22 cellular contexts compared by ENCODE assay signal in the genomic region with DNA sequence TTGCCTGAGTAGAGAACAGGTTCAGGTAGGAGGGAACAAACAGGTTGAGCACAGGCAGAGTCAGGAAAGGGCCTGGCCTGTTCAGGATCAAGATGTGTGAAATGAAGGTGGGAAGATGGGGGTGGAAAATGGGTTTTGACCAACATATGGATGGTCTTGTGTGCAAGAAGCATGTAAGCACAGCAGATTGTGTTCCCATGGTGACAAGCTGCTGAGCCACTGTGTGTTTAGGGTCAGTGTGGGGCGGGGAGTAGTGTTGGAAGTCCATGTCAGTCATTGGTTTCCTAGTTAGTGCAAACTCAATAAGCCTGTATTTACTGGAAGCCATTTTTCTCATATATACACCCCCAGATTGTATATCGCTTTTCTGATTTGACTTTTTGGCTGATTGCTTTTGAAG.
DNase-seq lines count a peak whose midpoint lies in the region; ATAC-seq, FAIRE-seq and TF ChIP-seq lines count a peak whose summit lies in the region.
"Had no signal": no experiment of that assay in that cellular context is flagged by ENCODE, and none has a peak within 500 bp of the region (broad histone marks: within the 10 kb centered on the region; RNA-seq: fewer than 3 reads in every experiment).

No MANE protein-coding gene starts in this region.

- H3K9me3 ChIP-seq in HepG2 (ENCODE audit: low read length): no peaks in the 10 kb centered on the region
- H3K9me3 ChIP-seq in right lobe of liver: no peaks in the 10 kb centered on the region
- H3K9me3 ChIP-seq: BLaER1, HAP-1 had no signal

- H3K4me3 ChIP-seq in HepG2 (replicated peaks in 1 of 3; ENCODE audit: insufficient read depth in 1 of 3, low read depth in 2 of 3, low read length in 3 of 3): no peak overlapping the region
- H3K4me3 ChIP-seq in right lobe of liver: no peak overlapping the region
- H3K4me3 ChIP-seq: BLaER1, GM23338, HAP-1 had no signal

- H3K27me3 Mint-ChIP-seq in brain: no peaks in the 10 kb centered on the region
- H3K27me3 Mint-ChIP-seq: CD4-positive, CD25-positive, alpha-beta regulatory T cell; IgD-negative memory B cell; T-cell had no signal

- peak overlapping the region in 4 of 5 experiments; percentile 33 to 84 (median 54) for H3K27ac Mint-ChIP-seq in brain
- H3K27ac Mint-ChIP-seq: GM23338, HFFc6, IgD-negative memory B cell, T-cell had no signal

- no peak for FAIRE-seq in HepG2 (lab: Jason Lieb, UNC)

- TF ChIP-seq RAD21 in HepG2 (CRISPR knock-in tag; IDR thresholded peaks at IDR 0.05): no peak

- H3K4me1 ChIP-seq in HepG2 (ENCODE audit: insufficient read depth, low read length) (0 out of 2 replicates have a peak, but pooled peaks cover under 1% of the 10 kb centered on the region), right lobe of liver (no peaks in the 10 kb centered on the region)
- H3K4me1 ChIP-seq: HAP-1 had no signal

- H3K36me3 Mint-ChIP-seq in brain: no peaks in the 10 kb centered on the region
- H3K36me3 Mint-ChIP-seq: CD4-positive, CD25-positive, alpha-beta regulatory T cell; IgD-negative memory B cell had no signal

- DNase-seq in DMS79 treated with DMSO at 0.1 percent for 48 hours (lab: John Stamatoyannopoulos, UW) (peak; percentile 25), DMS79 (lab: John Stamatoyannopoulos, UW) (no peak), HepG2 (ENCODE audit: low spot score) (peak; percentile 10), right lobe of liver (no peak), NCI-H2107 (lab: John Stamatoyannopoulos, UW) (no peak), AML-193 (lab: John Stamatoyannopoulos, UW) (no peak)
- DNase-seq: CD4-positive, CD25-positive, alpha-beta regulatory T cell; HFFc6; NCI-H1048; NCI-H1436; NCI-H226; NCI-H774; SHP77; T-cell had no signal

- no peak overlapping the region for H3K9ac ChIP-seq in HepG2 (ENCODE audit: insufficient read depth, low read depth, low read length)
- H3K9ac ChIP-seq: BLaER1 had no signal

- H3K4me2 ChIP-seq in HepG2 (ENCODE audit: low read depth, low read length): no peak overlapping the region
- H3K4me2 ChIP-seq: BLaER1, GM23338 had no signal

- peak overlapping the region in 1 of 5 experiments; percentile 39 for H3K4me3 Mint-ChIP-seq in brain
- H3K4me3 Mint-ChIP-seq: CD4-positive, CD25-positive, alpha-beta regulatory T cell; GM23338; HFFc6; IgD-negative memory B cell; T-cell had no signal

- TF ChIP-seq CTCF in HepG2 (CRISPR knock-in tag; IDR thresholded peaks at IDR 0.05): no peak
- TF ChIP-seq CTCF in right lobe of liver (IDR thresholded peaks at IDR 0.05): no peak
- no peak for TF ChIP-seq CTCF in brain (conservative IDR thresholded peaks at IDR 0.05)

- ATAC-seq in HepG2 (peak; percentile 52; the same call in 2 of the 3 replicates), right lobe of liver (no peak), GM21717 (IDR thresholded peaks at IDR 0.05; ENCODE audit: unreplicated experiment) (no peak)
- ATAC-seq: GM23338, Panc1, T-cell had no signal

- no peaks in the 10 kb centered on the region for H3K9me3 Mint-ChIP-seq in brain
- H3K9me3 Mint-ChIP-seq: GM23338, HFFc6, IgD-negative memory B cell, T-cell had no signal

- peaks cover 71% of the 10 kb centered on the region for H3K4me1 Mint-ChIP-seq in brain
- H3K4me1 Mint-ChIP-seq: T-cell had no signal

- in situ Hi-C loops in HepG2 (cut with HindIII; ENCODE audit: extremely low pct_ligation_motif_present, low pct_unique_long_range_greater_than_20kb): no loop called here

- intact Hi-C loops in HepG2 (cut with micrococcal nuclease; ENCODE audit: unreplicated experiment) (no loop called here), right lobe of liver (cut with DNase I) (loop anchor here in 1 of 2 donors (10.0 kb wide), 1 partner anchor 172 kb away; no protein-coding TSS in a partner anchor)

- H3K27me3 ChIP-seq in HepG2 (ENCODE audit: control insufficient read depth in 1 of 2, insufficient read depth in 2 of 2, low read length in 2 of 2) (no peaks in the 10 kb centered on the region), right lobe of liver (no peaks in the 10 kb centered on the region)
- H3K27me3 ChIP-seq: BLaER1 had no signal

- no TSS peak for BruUV-seq in HepG2 (replicated peaks; lab: Mats Ljungman, UMichigan)

- POLR2A ChIA-PET in HepG2 (lab: Yijun Ruan, JAX): no interaction called here

- no peaks in the 10 kb centered on the region for H3K36me3 ChIP-seq in HepG2 (replicated peaks in 1 of 2; ENCODE audit: control insufficient read depth in 1 of 2, insufficient read depth in 2 of 2, low read length in 2 of 2)
- H3K36me3 ChIP-seq in right lobe of liver: no peaks in the 10 kb centered on the region
- H3K36me3 ChIP-seq: BLaER1, HAP-1 had no signal

- CTCF ChIA-PET in HepG2 (lab: Yijun Ruan, JAX; ENCODE audit: low intra/inter-chr PET ratio, low total read pairs): no interaction called here

- TF ChIP-seq POLR2A in HepG2 (IDR thresholded peaks at IDR 0.05; ENCODE audit: insufficient read depth in 1 of 2, low read depth in 2 of 2, low read length in 2 of 2) (no peak), right lobe of liver (IDR thresholded peaks at IDR 0.05) (no peak)

- no peaks in the 10 kb centered on the region for H4K20me1 ChIP-seq in HepG2 (ENCODE audit: insufficient read depth, low read length)
- H4K20me1 ChIP-seq: BLaER1 had no signal

- WGBS in HepG2 (ENCODE audit: low lambda C conversion rate): 96% methylated on average over 2 of the region's 2 CpGs
- no CpG with 5 or more reads among the region's 2 CpGs for WGBS in right lobe of liver (ENCODE audit: insufficient coverage, low coverage, low lambda C conversion rate, missing lambda C conversion rate)

- no peaks in the 10 kb centered on the region for H3K79me2 ChIP-seq in HepG2 (ENCODE audit: insufficient read depth, low read length)

- TF ChIP-seq EP300 in HepG2 (IDR thresholded peaks at IDR 0.05; ENCODE audit: low read depth in 2 of 2, low read length in 2 of 2) (no peak), HepG2 (CRISPR knock-in tag; IDR thresholded peaks at IDR 0.05; ENCODE audit: borderline replicate concordance) (no peak)

- H2AFZ ChIP-seq in HepG2 (ENCODE audit: low read length): no peak overlapping the region
- H2AFZ ChIP-seq: GM23338 had no signal

- H3K27ac ChIP-seq in HepG2 (ENCODE audit: extremely low read length, insufficient read depth, low read length) (no peak overlapping the region), right lobe of liver (no peak overlapping the region)
- H3K27ac ChIP-seq: BLaER1, RWPE1 had no signal

TF ChIP-seq in HepG2, 621 proteins besides CTCF, POLR2A, EP300 and RAD21:
- TF ChIP-seq ZNF543 (CRISPR knock-in tag; IDR thresholded peaks at IDR 0.05) (no peak), RFX3 (CRISPR knock-in tag; IDR thresholded peaks at IDR 0.05) (peak; percentile 43; the same call in 1 of the 2 replicates)

Comparison
In these comparisons a context has a peak if more than half of its experiments do, and no peak if none do; other contexts are left out.
1. DNase-seq: peak in DMS79 treated with DMSO at 0.1 percent for 48 hours (single experiment) and HepG2 (single experiment); none in DMS79 (single experiment), right lobe of liver (0 of 3), NCI-H2107 (single experiment) and AML-193 (0 of 2).